35 cellular contexts compared by ENCODE assay signal in the genomic region with DNA sequence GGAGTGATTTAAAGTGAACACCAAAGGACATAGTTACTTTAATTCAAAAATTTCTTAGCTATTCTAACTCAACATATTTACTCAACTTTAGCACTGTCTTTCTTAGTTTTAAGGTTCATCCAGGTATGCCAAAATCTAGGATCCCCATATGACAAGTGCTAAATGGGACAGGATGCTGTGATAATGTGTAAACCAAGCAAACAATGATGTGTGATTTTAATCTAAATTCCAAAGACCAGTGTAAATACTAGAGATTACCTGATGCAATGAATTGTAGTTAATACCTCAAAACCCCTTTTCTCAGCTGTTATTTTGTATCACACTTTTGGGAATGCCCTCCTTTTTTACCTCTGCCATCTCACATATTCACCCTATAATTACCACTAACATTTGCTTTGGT. TPM values are rescaled to one million over a fixed set of nuclear protein-coding genes. Genes with fewer than 3 reads are reported as not detected.
DNase-seq lines count a peak whose midpoint lies in the region; ATAC-seq and TF ChIP-seq lines count a peak whose summit lies in the region.
"Had no signal": no experiment of that assay in that cellular context is flagged by ENCODE, and none has a peak within 500 bp of the region (broad histone marks: within the 10 kb centered on the region; RNA-seq: fewer than 3 reads in every experiment).

No MANE protein-coding gene starts in this region.

- H3K36me3 ChIP-seq in WERI-Rb-1 (no peaks in the 10 kb centered on the region), endodermal cell (ENCODE audit: control insufficient read depth, insufficient read depth, low read length) (no peaks in the 10 kb centered on the region), mesendoderm (ENCODE audit: control insufficient read depth, insufficient read depth, low read length) (no peaks in the 10 kb centered on the region)
- H3K36me3 ChIP-seq: BE2C; BLaER1; BLaER1 treated with 17β-estradiol and CSF1 and Interleukin-3, amounts not matched to agents 10 nM and 100 nM had no signal

- no peak overlapping the region for H3K9ac ChIP-seq in endodermal cell (ENCODE audit: extremely low read depth, low read length, poor library complexity, severe bottlenecking)
- H3K9ac ChIP-seq in mesendoderm (ENCODE audit: low read length), result no peak overlapping the region
- H3K9ac ChIP-seq: BLaER1; BLaER1 treated with 17β-estradiol and CSF1 and Interleukin-3, amounts not matched to agents 10 nM and 100 nM had no signal

- POLR2A ChIA-PET in WTC11 (lab: Charles Lee), result no interaction called here

- H3K4me3 Mint-ChIP-seq in WTC11, result no peak overlapping the region
- no peak overlapping the region for H3K4me3 Mint-ChIP-seq in endodermal cell
- H3K4me3 Mint-ChIP-seq: B cell; CD14-positive monocyte; CD4-positive, alpha-beta memory T cell; CD4-positive, alpha-beta T cell; CD4-positive, CD25-positive, alpha-beta regulatory T cell; CD8-positive, alpha-beta memory T cell; CD8-positive, alpha-beta T cell had no signal

- H3K27ac ChIP-seq in WERI-Rb-1, result peak overlapping the region; percentile 51
- no peak overlapping the region for H3K27ac ChIP-seq in endodermal cell (ENCODE audit: low read depth, low read length)
- no peak overlapping the region for H3K27ac ChIP-seq in mesendoderm (ENCODE audit: low read depth, low read length)
- H3K27ac ChIP-seq in caudate nucleus (ENCODE audit: low read depth, low read length), result no peak overlapping the region
- H3K27ac ChIP-seq: 22Rv1; A549; BLaER1; BLaER1 treated with 17β-estradiol and CSF1 and Interleukin-3, amounts not matched to agents 10 nM and 100 nM; C4-2B had no signal

- H3K27me3 ChIP-seq in WERI-Rb-1 (ENCODE audit: insufficient read depth, low read depth, severe bottlenecking) (no peaks in the 10 kb centered on the region), endodermal cell (ENCODE audit: control insufficient read depth, insufficient read depth, low read length, poor library complexity, severe bottlenecking) (no peaks in the 10 kb centered on the region), mesendoderm (ENCODE audit: insufficient read depth, low read length, poor library complexity) (no peaks in the 10 kb centered on the region)
- H3K27me3 ChIP-seq: BE2C; BLaER1; BLaER1 treated with 17β-estradiol and CSF1 and Interleukin-3, amounts not matched to agents 10 nM and 100 nM had no signal

- H3K4ac ChIP-seq in mesendoderm (ENCODE audit: low read depth, low read length), result no peak overlapping the region

- no peak overlapping the region for H3K18ac ChIP-seq in mesendoderm (ENCODE audit: low read length)

- CTCF ChIA-PET in WTC11 (lab: Charles Lee), result no interaction called here

- H2BK15ac ChIP-seq in mesendoderm (replicated peaks; ENCODE audit: low read depth), result no peak overlapping the region

- H2AK5ac ChIP-seq in mesendoderm (ENCODE audit: low read length), result no peak overlapping the region

- H3K9me3 Mint-ChIP-seq in WTC11, result no peaks in the 10 kb centered on the region
- no peaks in the 10 kb centered on the region for H3K9me3 Mint-ChIP-seq in endodermal cell
- H3K9me3 Mint-ChIP-seq: CD14-positive monocyte; CD4-positive, alpha-beta T cell; CD8-positive, alpha-beta memory T cell; CD8-positive, alpha-beta T cell had no signal

- H2BK5ac ChIP-seq in mesendoderm (ENCODE audit: low read length), result no peak overlapping the region

- H3K4me2 ChIP-seq in mesendoderm (ENCODE audit: low read length), result no peak overlapping the region
- H3K4me2 ChIP-seq: A549; BLaER1; BLaER1 treated with 17β-estradiol and CSF1 and Interleukin-3, amounts not matched to agents 10 nM and 100 nM had no signal

- H3K79me1 ChIP-seq in mesendoderm (ENCODE audit: low read length), result no peaks in the 10 kb centered on the region

- ATAC-seq in WTC11, result no peak
- ATAC-seq in GM21825 (IDR thresholded peaks at IDR 0.05; ENCODE audit: unreplicated experiment), result no peak
- ATAC-seq: A549; CD8-positive, alpha-beta T cell had no signal

- H3K4me3 ChIP-seq in WERI-Rb-1 (ENCODE audit: low read depth, low read length), result no peak overlapping the region
- peak overlapping the region; percentile 20 for H3K4me3 ChIP-seq in endodermal cell (ENCODE audit: low read length)
- H3K4me3 ChIP-seq in mesendoderm (ENCODE audit: low read length), result no peak overlapping the region
- H3K4me3 ChIP-seq: A549; BLaER1; BLaER1 treated with 17β-estradiol and CSF1 and Interleukin-3, amounts not matched to agents 10 nM and 100 nM had no signal

- TF ChIP-seq CTCF in WERI-Rb-1 (IDR thresholded peaks at IDR 0.05; ENCODE audit: low read depth, low read length) (no peak), WTC11 (IDR thresholded peaks at IDR 0.05) (no peak), endodermal cell (conservative IDR thresholded peaks at IDR 0.05) (no peak)

- no peaks in the 10 kb centered on the region for H3K9me3 ChIP-seq in WERI-Rb-1 (ENCODE audit: severe bottlenecking)
- no peaks in the 10 kb centered on the region for H3K9me3 ChIP-seq in endodermal cell (ENCODE audit: control insufficient read depth, low read length)
- H3K9me3 ChIP-seq: A549; BE2C; BLaER1; BLaER1 treated with 17β-estradiol and CSF1 and Interleukin-3, amounts not matched to agents 10 nM and 100 nM; Caco-2 had no signal

- no peaks in the 10 kb centered on the region for H3K79me2 ChIP-seq in mesendoderm (ENCODE audit: control insufficient read depth, insufficient read depth, low read length)

- H3K36me3 Mint-ChIP-seq in WTC11, result no peaks in the 10 kb centered on the region
- no peaks in the 10 kb centered on the region for H3K36me3 Mint-ChIP-seq in endodermal cell (ENCODE audit: low read depth)
- H3K36me3 Mint-ChIP-seq: CD14-positive monocyte; CD4-positive, alpha-beta memory T cell; CD4-positive, CD25-positive, alpha-beta regulatory T cell; CD8-positive, alpha-beta memory T cell; CD8-positive, alpha-beta T cell had no signal

- H3K27ac Mint-ChIP-seq in WTC11 (no peak overlapping the region), endodermal cell (no peak overlapping the region)
- H3K27ac Mint-ChIP-seq: B cell; CD14-positive monocyte; CD4-positive, alpha-beta memory T cell; CD4-positive, alpha-beta T cell; CD4-positive, CD25-positive, alpha-beta regulatory T cell; CD8-positive, alpha-beta memory T cell; CD8-positive, alpha-beta T cell had no signal

- peaks cover 18% of the 10 kb centered on the region for H3K4me1 ChIP-seq in endodermal cell (ENCODE audit: control insufficient read depth, insufficient read depth, low read length)
- no peaks in the 10 kb centered on the region for H3K4me1 ChIP-seq in mesendoderm (ENCODE audit: control insufficient read depth, low read depth, low read length)
- H3K4me1 ChIP-seq: A549; BLaER1; BLaER1 treated with 17β-estradiol and CSF1 and Interleukin-3, amounts not matched to agents 10 nM and 100 nM; Caco-2 had no signal

- H4K5ac ChIP-seq in mesendoderm (ENCODE audit: low read length), result no peak overlapping the region

- no peak overlapping the region for H2BK120ac ChIP-seq in mesendoderm (ENCODE audit: low read depth, low read length)

- H3K27me3 Mint-ChIP-seq in WTC11 (ENCODE audit: low read depth) (no peaks in the 10 kb centered on the region), endodermal cell (ENCODE audit: insufficient read depth) (peaks cover 17% of the 10 kb centered on the region)
- H3K27me3 Mint-ChIP-seq: CD4-positive, alpha-beta T cell had no signal

- H3K4me1 Mint-ChIP-seq in WTC11 (no peaks in the 10 kb centered on the region), endodermal cell (peaks cover 46% of the 10 kb centered on the region)
- H3K4me1 Mint-ChIP-seq: B cell; CD14-positive monocyte; CD4-positive, alpha-beta memory T cell; CD4-positive, CD25-positive, alpha-beta regulatory T cell; CD8-positive, alpha-beta memory T cell had no signal

- no peak overlapping the region for H4K8ac ChIP-seq in mesendoderm (ENCODE audit: low read depth, low read length)

- no peak overlapping the region for H3K56ac ChIP-seq in mesendoderm (ENCODE audit: low read length)

- DNase-seq in WERI-Rb-1 (no peak), WTC11 (ENCODE audit: low spot score) (no peak), endodermal cell (no peak), mesendoderm (peak; percentile 51), caudate nucleus (lab: John Stamatoyannopoulos, UW) (no peak), DMS 273 (lab: John Stamatoyannopoulos, UW; ENCODE audit: unreplicated experiment) (no peak)
- DNase-seq in stimulated activated CD4-positive, alpha-beta T cell treated with anti-CD3 and anti-CD28 coated beads, Interleukin-15, amount 100 ng/mL, for 24 hours, result no peak
- DNase-seq: 8988T; ACHN; AML-193; BE2C; C1 segment of cervical spinal cord; Caco-2; Calu3; CD4-positive, alpha-beta memory T cell; CD4-positive, alpha-beta T cell; CD4-positive, CD25-positive, alpha-beta regulatory T cell; CD8-positive, alpha-beta memory T cell; CD8-positive, alpha-beta T cell; COR-L47; DMS 273 treated with DMSO at 0.1 percent for 48 hours; DMS153; DMS53; DMS79; DMS79 treated with DMSO at 0.1 percent for 48 hours; DND-41; EL had no signal

- H3K23ac ChIP-seq in mesendoderm (ENCODE audit: low read length), result no peak overlapping the region

TF ChIP-seq in WTC11, 78 proteins besides CTCF, POLR2A, EP300 and RAD21:
- TF ChIP-seq RORB (CRISPR knock-in tag; IDR thresholded peaks at IDR 0.05) (peak; percentile 72; the same call in 1 of the 2 replicates), ZNF671 (CRISPR knock-in tag; IDR thresholded peaks at IDR 0.05) (no peak), JAZF1 (CRISPR knock-in tag; IDR thresholded peaks at IDR 0.05) (no peak), ZBTB21 (CRISPR knock-in tag; IDR thresholded peaks at IDR 0.05; ENCODE audit: borderline replicate concordance) (no peak), MXD4 (CRISPR knock-in tag; IDR thresholded peaks at IDR 0.05; ENCODE audit: borderline replicate concordance) (no peak), NFE2L1 (CRISPR knock-in tag; IDR thresholded peaks at IDR 0.05) (no peak), IRF2 (CRISPR knock-in tag; IDR thresholded peaks at IDR 0.05; ENCODE audit: borderline replicate concordance, low read depth) (no peak), CREB1 (CRISPR knock-in tag; IDR thresholded peaks at IDR 0.05) (no peak)
TF ChIP-seq in WTC11: peak in this region for 1.

RNA-seq across cellular contexts. Expression of a gene that starts 26.8 kb away (rescaled TPM):
- total RNA-seq in WTC11 (2021) (24.9 to 28.0 TPM (median 25.2 TPM) in 3 replicates), endodermal cell (10 to 100 TPM; 48.5 to 56.7 TPM)
- 22.7 TPM for polyA plus RNA-seq in endodermal cell (2013, experiment 1 of 2)
- polyA plus RNA-seq in endodermal cell (2013, experiment 2 of 2), result 21.2 TPM
- polyA plus RNA-seq in mesendoderm (2013, experiment 1 of 2), result 40.6 TPM
- 45.1 TPM for polyA plus RNA-seq in mesendoderm (2013, experiment 2 of 2)
